ENCODE assay signal across 29 cellular contexts in genomic region chr15:48634934-48635333, GRCh38. TPM values are rescaled to one million over a fixed set of nuclear protein-coding genes. Genes with fewer than 3 reads are reported as not detected.
DNase-seq lines count a peak whose midpoint lies in the region; ATAC-seq, FAIRE-seq and TF ChIP-seq lines count a peak whose summit lies in the region.
"Had no signal": no experiment of that assay in that cellular context is flagged by ENCODE, and none has a peak within 500 bp of the region (broad histone marks: within the 10 kb centered on the region; RNA-seq: fewer than 3 reads in every experiment).

No MANE protein-coding gene starts in this region.

- intact Hi-C loops in aorta (cut with DNase I) = loop anchor here in 1 of 2 donors (5.0 to 10.0 kb wide), 2 partner anchors 33 to 50 kb away; no protein-coding TSS in a partner anchor

- peaks cover 63% of the 10 kb centered on the region for H3K4me1 ChIP-seq in astrocyte (ENCODE audit: insufficient read depth, low read length)
- peaks cover 70% of the 10 kb centered on the region for H3K4me1 ChIP-seq in skeletal muscle satellite cell (ENCODE audit: control insufficient read depth, insufficient read depth, low read length)
- peaks cover 11% of the 10 kb centered on the region in 2 donors for H3K4me1 ChIP-seq in aorta (ENCODE audit: control insufficient read depth in 1 of 2, insufficient read depth in 2 of 2, low read length in 2 of 2)
- H3K4me1 ChIP-seq: left lung had no signal

- DNase-seq in HCEC 1CT (peak; percentile 71), astrocyte (ENCODE audit: low read depth) (peak; percentile 83), fibroblast of the aortic adventitia (ENCODE audit: low read depth) (peak; percentile 83), aorta (no peak)
- no peak for DNase-seq in stimulated activated CD4-positive, alpha-beta T cell treated with anti-CD3 and anti-CD28 coated beads, Interleukin-1b, Interleukin-23, amount 100 ng/mL, for 48 hours
- DNase-seq: activated CD4-positive, alpha-beta T cell treated with anti-CD3 and anti-CD28 coated beads, Interleukin-2, amount 10 ng/mL, durations not matched to agents 24 days and 14 days; activated CD8-positive, alpha-beta memory T cell treated with anti-CD3 and anti-CD28 coated beads, Interleukin-2, amount 10 ng/mL, durations not matched to agents 7 days and 5 days; CD8-positive, alpha-beta T cell; DMS53; immature natural killer cell; left lung; NCI-H1105 treated with DMSO at 0.1 percent for 48 hours; NCI-H2029 treated with DMSO at 0.1 percent for 48 hours; NCI-H345; NCI-H774; posterior cingulate gyrus; stimulated activated CD4-positive, alpha-beta T cell treated with anti-CD3 and anti-CD28 coated beads, Interleukin-2, amount 100 ng/mL, for 24 hours; T-helper 17 cell had no signal

- no peaks in the 10 kb centered on the region for H3K27me3 Mint-ChIP-seq in astrocyte (ENCODE audit: low read depth, unreplicated experiment)
- H3K27me3 Mint-ChIP-seq: stimulated activated memory B cell treated with anti-CD40 and anti-IgM and Interleukin-4, amounts not matched to agents 10 μg/mL and 1 μg/mL and 100 μg/mL, for 72 hours had no signal

- H4K20me1 ChIP-seq in astrocyte (ENCODE audit: insufficient read depth, low read length) = peaks cover 29% of the 10 kb centered on the region

- H3K9me3 ChIP-seq in astrocyte (ENCODE audit: insufficient read depth, low read depth, low read length) (no peaks in the 10 kb centered on the region), skeletal muscle satellite cell (replicated peaks; ENCODE audit: low read length) (no peaks in the 10 kb centered on the region), aorta (ENCODE audit: control insufficient read depth, low read length) (no peaks in the 10 kb centered on the region)
- H3K9me3 ChIP-seq: left lung had no signal

- no peak overlapping the region for H3K4me3 ChIP-seq in astrocyte (ENCODE audit: insufficient read depth, low read depth, low read length)
- no peak overlapping the region for H3K4me3 ChIP-seq in fibroblast of the aortic adventitia (ENCODE audit: low read depth, low read length)
- H3K4me3 ChIP-seq in skeletal muscle satellite cell (ENCODE audit: low read length) = no peak overlapping the region
- H3K4me3 ChIP-seq in aorta (ENCODE audit: low read length in 2 of 2) = no peak overlapping the region
- H3K4me3 ChIP-seq: hepatocyte, left lung had no signal

- H3K36me3 ChIP-seq in astrocyte (ENCODE audit: insufficient read depth, low read length) = peaks cover 6% of the 10 kb centered on the region
- H3K36me3 ChIP-seq in skeletal muscle satellite cell (ENCODE audit: insufficient read depth, low read length) = peaks cover 43% of the 10 kb centered on the region
- no peaks in the 10 kb centered on the region for H3K36me3 ChIP-seq in aorta (ENCODE audit: control insufficient read depth in 1 of 2, insufficient read depth in 2 of 2, low read length in 1 of 2)
- H3K36me3 ChIP-seq: left lung had no signal

- peaks cover 99% of the 10 kb centered on the region for H3K79me2 ChIP-seq in astrocyte (ENCODE audit: insufficient read depth, low read length)

- WGBS in aorta, 2 donors = 17 to 18% methylated on average over 2 of the region's 2 CpGs

- FAIRE-seq in astrocyte (lab: Jason Lieb, UNC) = peak; percentile 73
- FAIRE-seq: GM12891, H1 had no signal

- peak overlapping the region; percentile 88 for H3K27ac ChIP-seq in astrocyte (ENCODE audit: low read depth, low read length)
- H3K27ac ChIP-seq in aorta (ENCODE audit: low read depth in 1 of 2, low read length in 2 of 2) = no peak overlapping the region
- H3K27ac ChIP-seq: hepatocyte, left lung had no signal

- no peak for ATAC-seq in HG03520 (IDR thresholded peaks at IDR 0.05; ENCODE audit: unreplicated experiment)
- no peak for ATAC-seq in aorta (ENCODE audit: low FRiP score)
- ATAC-seq in HG02885 (IDR thresholded peaks at IDR 0.05; ENCODE audit: poor library complexity, unreplicated experiment) = no peak
- ATAC-seq: activated CD8-positive, alpha-beta memory T cell treated with anti-CD3 and anti-CD28 coated beads, Interleukin-2, amount 10 ng/mL, durations not matched to agents 7 days and 5 days; activated naive CD4-positive, alpha-beta T cell treated with anti-CD3 and anti-CD28 coated beads, Interleukin-2, amount 50 U/mL, for 72 hours; CD8-positive, alpha-beta T cell; left lung; natural killer cell treated with Interleukin-12 subunit alpha and Interleukin-12 subunit beta and Interleukin-15 and Interleukin-18, amount 100 ng/mL, for 72 hours; stimulated activated memory B cell treated with anti-CD40 and anti-IgM and Interleukin-4, amounts not matched to agents 10 μg/mL and 1 μg/mL and 100 μg/mL, for 72 hours; T-helper 17 cell had no signal

- TF ChIP-seq CTCF in astrocyte (IDR thresholded peaks at IDR 0.05; ENCODE audit: insufficient read depth, low read depth, low read length) (no peak), fibroblast of the aortic adventitia (IDR thresholded peaks at IDR 0.05; ENCODE audit: insufficient read depth, low read length) (no peak)

- H3K27ac Mint-ChIP-seq in astrocyte (ENCODE audit: unreplicated experiment) = no peak overlapping the region
- H3K27ac Mint-ChIP-seq: activated CD4-positive, alpha-beta T cell treated with anti-CD3 and anti-CD28 coated beads, Interleukin-2, amount 10 ng/mL, durations not matched to agents 24 days and 14 days; activated CD8-positive, alpha-beta memory T cell treated with anti-CD3 and anti-CD28 coated beads, Interleukin-2, amount 10 ng/mL, durations not matched to agents 7 days and 5 days; activated naive CD4-positive, alpha-beta T cell treated with anti-CD3 and anti-CD28 coated beads, Interleukin-2, amount 50 U/mL, for 72 hours; activated T-helper 1 cell treated with anti-CD3 and anti-CD28 coated beads, Interleukin-12 subunit alpha, Interleukin-12 subunit beta, Interleukin-2, Interleukin-4 antibody, amounts not matched to agents 30 ng/mL and 10 ng/mL and 1 ng/mL, durations not matched to agents 14 hours and 24 hours and 36 hours; CD8-positive, alpha-beta T cell; immature natural killer cell; mesothelial cell of epicardium; natural killer cell treated with Interleukin-12 subunit alpha and Interleukin-12 subunit beta and Interleukin-15 and Interleukin-18, amount 100 ng/mL, for 72 hours; stimulated activated memory B cell treated with anti-CD40 and anti-IgM and Interleukin-4, amounts not matched to agents 10 μg/mL and 1 μg/mL and 100 μg/mL, for 72 hours; T-helper 17 cell had no signal

- peaks cover 19% of the 10 kb centered on the region for H3K36me3 Mint-ChIP-seq in astrocyte (ENCODE audit: low read depth, unreplicated experiment)
- H3K36me3 Mint-ChIP-seq: activated CD8-positive, alpha-beta memory T cell treated with anti-CD3 and anti-CD28 coated beads, Interleukin-2, amount 10 ng/mL, durations not matched to agents 7 days and 5 days; activated naive CD4-positive, alpha-beta T cell treated with anti-CD3 and anti-CD28 coated beads, Interleukin-2, amount 50 U/mL, for 72 hours; CD8-positive, alpha-beta T cell; immature natural killer cell; mesothelial cell of epicardium; natural killer cell treated with Interleukin-12 subunit alpha and Interleukin-12 subunit beta and Interleukin-15 and Interleukin-18, amount 100 ng/mL, for 72 hours; stimulated activated memory B cell treated with anti-CD40 and anti-IgM and Interleukin-4, amounts not matched to agents 10 μg/mL and 1 μg/mL and 100 μg/mL, for 72 hours had no signal

- H3K9ac ChIP-seq in astrocyte (ENCODE audit: low read length) (peak overlapping the region; percentile 5), skeletal muscle satellite cell (ENCODE audit: low read depth, low read length) (peak overlapping the region; percentile 9)

- no peak overlapping the region for H3K4me3 Mint-ChIP-seq in astrocyte (ENCODE audit: unreplicated experiment)
- H3K4me3 Mint-ChIP-seq: activated CD4-positive, alpha-beta T cell treated with anti-CD3 and anti-CD28 coated beads, Interleukin-2, amount 10 ng/mL, durations not matched to agents 24 days and 14 days; activated CD8-positive, alpha-beta memory T cell treated with anti-CD3 and anti-CD28 coated beads, Interleukin-2, amount 10 ng/mL, durations not matched to agents 7 days and 5 days; activated T-helper 1 cell treated with anti-CD3 and anti-CD28 coated beads, Interleukin-12 subunit alpha, Interleukin-12 subunit beta, Interleukin-2, Interleukin-4 antibody, amounts not matched to agents 30 ng/mL and 10 ng/mL and 1 ng/mL, durations not matched to agents 14 hours and 24 hours and 36 hours; CD8-positive, alpha-beta T cell; immature natural killer cell; mesothelial cell of epicardium; natural killer cell treated with Interleukin-12 subunit alpha and Interleukin-12 subunit beta and Interleukin-15 and Interleukin-18, amount 100 ng/mL, for 72 hours; stimulated activated memory B cell treated with anti-CD40 and anti-IgM and Interleukin-4, amounts not matched to agents 10 μg/mL and 1 μg/mL and 100 μg/mL, for 72 hours; T-helper 17 cell had no signal

- H3K4me2 ChIP-seq in astrocyte (ENCODE audit: low read length) (peak overlapping the region; percentile 43), skeletal muscle satellite cell (ENCODE audit: low read length) (peak overlapping the region; percentile 12)
- H3K4me2 ChIP-seq: hepatocyte had no signal

- peaks cover 2% of the 10 kb centered on the region for H3K9me3 Mint-ChIP-seq in astrocyte (ENCODE audit: unreplicated experiment)
- H3K9me3 Mint-ChIP-seq: activated CD4-positive, alpha-beta T cell treated with anti-CD3 and anti-CD28 coated beads, Interleukin-2, amount 10 ng/mL, durations not matched to agents 24 days and 14 days; activated naive CD4-positive, alpha-beta T cell treated with anti-CD3 and anti-CD28 coated beads, Interleukin-2, amount 50 U/mL, for 72 hours; activated T-helper 1 cell treated with anti-CD3 and anti-CD28 coated beads, Interleukin-12 subunit alpha, Interleukin-12 subunit beta, Interleukin-2, Interleukin-4 antibody, amounts not matched to agents 30 ng/mL and 10 ng/mL and 1 ng/mL, durations not matched to agents 14 hours and 24 hours and 36 hours; CD8-positive, alpha-beta T cell; mesothelial cell of epicardium; natural killer cell treated with Interleukin-12 subunit alpha and Interleukin-12 subunit beta and Interleukin-15 and Interleukin-18, amount 100 ng/mL, for 72 hours; stimulated activated memory B cell treated with anti-CD40 and anti-IgM and Interleukin-4, amounts not matched to agents 10 μg/mL and 1 μg/mL and 100 μg/mL, for 72 hours had no signal

- peaks cover 57% of the 10 kb centered on the region for H3K4me1 Mint-ChIP-seq in astrocyte (ENCODE audit: low read depth, unreplicated experiment)
- H3K4me1 Mint-ChIP-seq: activated CD4-positive, alpha-beta T cell treated with anti-CD3 and anti-CD28 coated beads, Interleukin-2, amount 10 ng/mL, durations not matched to agents 24 days and 14 days; immature natural killer cell; T-helper 17 cell had no signal

- H3K27me3 ChIP-seq in astrocyte (ENCODE audit: insufficient read depth, low read length) (no peaks in the 10 kb centered on the region), skeletal muscle satellite cell (ENCODE audit: control insufficient read depth, insufficient read depth, low read length) (no peaks in the 10 kb centered on the region), aorta (ENCODE audit: control insufficient read depth in 1 of 2, insufficient read depth in 2 of 2, low read length in 1 of 2) (no peaks in the 10 kb centered on the region)
- H3K27me3 ChIP-seq: hepatocyte, left lung had no signal

- no peak overlapping the region for H2AFZ ChIP-seq in astrocyte (ENCODE audit: low read depth, low read length)
- H2AFZ ChIP-seq: hepatocyte had no signal

RNA-seq across cellular contexts. Expression of gene FBN1, which starts 10.6 kb away (rescaled TPM):
- 210 and 298 TPM in 2 replicates for total RNA-seq in astrocyte
- 984 and 4,431 TPM in 2 replicates for total RNA-seq in fibroblast of the aortic adventitia (ENCODE audit: low replicate concordance)
- total RNA-seq in skeletal muscle satellite cell (2012; rRNA removed) = 1,022 and 1,293 TPM in 2 replicates
- 100 to 1,000 TPM; 167 to 529 TPM for total RNA-seq in aorta
- polyA plus RNA-seq in aorta = 100 to 1,000 TPM in 1 of 2 donors, 10 to 100 TPM in 1; 24.7 to 115 TPM

Comparison
In these comparisons a context has a peak if more than half of its experiments do, and no peak if none do; other contexts are left out.
1. DNase-seq: peak in HCEC 1CT (single experiment), astrocyte (single experiment) and fibroblast of the aortic adventitia (single experiment); none in aorta (0 of 2) and stimulated activated CD4-positive, alpha-beta T cell treated with anti-CD3 and anti-CD28 coated beads, Interleukin-1b, Interleukin-23, amount 100 ng/mL, for 48 hours (single experiment).